Comparison of ENCODE assay signal across 8 cellular contexts in genomic region chr17:50146927-50147640, GRCh38. TPM values are rescaled to one million over a fixed set of nuclear protein-coding genes. Genes with fewer than 3 reads are reported as not detected.
A peak's percentile ranks its signal among the peaks of the same experiment; 100 is the strongest.
DNase-seq lines count a peak whose midpoint lies in the region; ATAC-seq and TF ChIP-seq lines count a peak whose summit lies in the region.

No MANE protein-coding gene starts in this region.

- peaks cover 21% of the 10 kb centered on the region for H3K79me1 ChIP-seq in mesenchymal stem cell (replicated peaks; ENCODE audit: low read length, poor library complexity, severe bottlenecking)

- H2BK12ac ChIP-seq in mesenchymal stem cell (ENCODE audit: low read length in 2 of 2), result no peak overlapping the region

- no peak for DNase-seq in activated CD8-positive, alpha-beta memory T cell treated with anti-CD3 and anti-CD28 coated beads, Interleukin-2, amount 10 ng/mL, durations not matched to agents 7 days and 5 days
- no peak for DNase-seq in activated CD8-positive, alpha-beta memory T cell treated with anti-CD3 and anti-CD28 coated beads, Interleukin-2, amount 50 U/mL, for 48 hours
- no peak for DNase-seq in body of pancreas
- no peak for DNase-seq in mesenchymal stem cell
- DNase-seq in transverse colon, result no peak
- DNase-seq in DMS79 (lab: John Stamatoyannopoulos, UW), result no peak
- no peak for DNase-seq in omental fat pad (ENCODE audit: low spot score)

- H3K23ac ChIP-seq in mesenchymal stem cell (ENCODE audit: low read length in 2 of 2), result peak overlapping the region in 1 of 2 experiments; percentile 61

- in situ Hi-C loops in transverse colon (cut with MboI; ENCODE audit: low pct_ligation_motif_present in 1 of 4, low pct_unique_long_range_greater_than_20kb in 1 of 4, low sequenced_read_pairs in 3 of 4), result no loop called here

- no peak overlapping the region for H2AFZ ChIP-seq in mesenchymal stem cell (ENCODE audit: low read depth, low read length)

- intact Hi-C loops in body of pancreas (cut with DNase I) (no loop called here), transverse colon (cut with DNase I; ENCODE audit: low total_unique reads) (no loop called here)

- no peaks in the 10 kb centered on the region for H3K9me3 ChIP-seq in body of pancreas
- no peaks in the 10 kb centered on the region for H3K9me3 ChIP-seq in mesenchymal stem cell (ENCODE audit: control insufficient read depth, low read length)
- no peaks in the 10 kb centered on the region for H3K9me3 ChIP-seq in transverse colon

- peak overlapping the region; percentile 94 for H3K4me2 ChIP-seq in mesenchymal stem cell (ENCODE audit: low read length, poor library complexity, severe bottlenecking)

- CTCF ChIA-PET in activated CD8-positive, alpha-beta memory T cell treated with anti-CD3 and anti-CD28 coated beads, Interleukin-2, amount 10 ng/mL, durations not matched to agents 7 days and 5 days (lab: Charles Lee), result interaction anchor here (0.7 to 6.2 kb wide), 10 partner anchors 7 to 53 kb away, joined by 3 to 81 read pairs (median 10); no protein-coding TSS in a partner anchor

- peak overlapping the region in 1 of 2 experiments; percentile 12 for H3K4ac ChIP-seq in mesenchymal stem cell (ENCODE audit: low read depth in 1 of 2, low read length in 2 of 2)

- H3K27ac ChIP-seq in body of pancreas (peak overlapping the region in 3 of 4 donors; percentile 33 to 86 (median 79)), mesenchymal stem cell (ENCODE audit: low read length, poor library complexity, severe bottlenecking) (no peak overlapping the region), transverse colon (peak overlapping the region; percentile 92 to 98 (median 95))

- H3K4me1 ChIP-seq in body of pancreas (peaks cover 45% of the 10 kb centered on the region), mesenchymal stem cell (ENCODE audit: control insufficient read depth, insufficient read depth, low read depth, low read length) (peaks cover 51% of the 10 kb centered on the region), transverse colon (peaks cover 22 to 57% (median 44%) of the 10 kb centered on the region in 4 donors)

- peak overlapping the region; percentile 10 for H2AK5ac ChIP-seq in mesenchymal stem cell (ENCODE audit: low read length, severe bottlenecking)

- no peak overlapping the region for H3K4me3 ChIP-seq in body of pancreas
- peak overlapping the region; percentile 0 to 84 for H3K4me3 ChIP-seq in mesenchymal stem cell (ENCODE audit: insufficient read depth in 1 of 2, low read depth in 1 of 2, low read length in 2 of 2)
- peak overlapping the region in 2 of 4 donors; percentile 88 to 91 for H3K4me3 ChIP-seq in transverse colon

- H3K4me1 Mint-ChIP-seq in activated CD8-positive, alpha-beta memory T cell treated with anti-CD3 and anti-CD28 coated beads, Interleukin-2, amount 10 ng/mL, durations not matched to agents 7 days and 5 days, result peaks cover 51% of the 10 kb centered on the region

- no peak for TF ChIP-seq POLR2A in body of pancreas (IDR thresholded peaks at IDR 0.05)
- TF ChIP-seq POLR2A in transverse colon (IDR thresholded peaks at IDR 0.05), result no peak

- peak overlapping the region; percentile 80 for H3K27ac Mint-ChIP-seq in activated CD8-positive, alpha-beta memory T cell treated with anti-CD3 and anti-CD28 coated beads, Interleukin-2, amount 10 ng/mL, durations not matched to agents 7 days and 5 days

- H3K27me3 Mint-ChIP-seq in activated CD8-positive, alpha-beta memory T cell treated with anti-CD3 and anti-CD28 coated beads, Interleukin-2, amount 10 ng/mL, durations not matched to agents 7 days and 5 days, result no peaks in the 10 kb centered on the region

- H3K18ac ChIP-seq in mesenchymal stem cell (ENCODE audit: low read depth in 1 of 2, low read length in 2 of 2), result peak overlapping the region in 1 of 2 experiments; percentile 29

- no peak overlapping the region for H2BK5ac ChIP-seq in mesenchymal stem cell (ENCODE audit: low read depth, low read length, poor library complexity, severe bottlenecking)

- H4K91ac ChIP-seq in mesenchymal stem cell (ENCODE audit: low read length), result no peak overlapping the region

- no peak for ATAC-seq in activated CD8-positive, alpha-beta memory T cell treated with anti-CD3 and anti-CD28 coated beads, Interleukin-2, amount 10 ng/mL, durations not matched to agents 7 days and 5 days
- no peak for ATAC-seq in body of pancreas
- ATAC-seq in HG03108 (IDR thresholded peaks at IDR 0.05; ENCODE audit: unreplicated experiment), result no peak
- ATAC-seq in omental fat pad (ENCODE audit: low FRiP score), result no peak

- no peak overlapping the region for H2BK15ac ChIP-seq in mesenchymal stem cell (ENCODE audit: low read depth, poor library complexity, severe bottlenecking)

- H3K27me3 ChIP-seq in body of pancreas (no peaks in the 10 kb centered on the region), mesenchymal stem cell (ENCODE audit: control insufficient read depth in 1 of 2, insufficient read depth in 1 of 2, low read length in 2 of 2) (no peaks in the 10 kb centered on the region), transverse colon (no peaks in the 10 kb centered on the region)

- peak overlapping the region; percentile 80 for H3K4me3 Mint-ChIP-seq in activated CD8-positive, alpha-beta memory T cell treated with anti-CD3 and anti-CD28 coated beads, Interleukin-2, amount 10 ng/mL, durations not matched to agents 7 days and 5 days

- no peak overlapping the region for H4K8ac ChIP-seq in mesenchymal stem cell (ENCODE audit: low read length)

- peak overlapping the region; percentile 81 for H3K9ac ChIP-seq in mesenchymal stem cell (ENCODE audit: low read length)

- 30 to 41% methylated on average over 12 to 14 of the region's 14 CpGs for WGBS in body of pancreas, 2 donors
- WGBS in mesenchymal stem cell, result 91% methylated on average over 11 of the region's 14 CpGs
- WGBS in transverse colon (ENCODE audit: low coverage in 1 of 2), 2 donors, result 40% methylated on average over 14 of the region's 14 CpGs; no CpG with 5 or more reads in 1 of the 2 donors

- H3K14ac ChIP-seq in mesenchymal stem cell (ENCODE audit: low read length in 2 of 2), result peak overlapping the region in 1 of 2 experiments; percentile 83

- no peaks in the 10 kb centered on the region for H3K9me3 Mint-ChIP-seq in activated CD8-positive, alpha-beta memory T cell treated with anti-CD3 and anti-CD28 coated beads, Interleukin-2, amount 10 ng/mL, durations not matched to agents 7 days and 5 days (ENCODE audit: low read depth)

- no peak overlapping the region for H2BK120ac ChIP-seq in mesenchymal stem cell (ENCODE audit: low read depth, low read length)

- peaks cover 36% of the 10 kb centered on the region for H3K36me3 Mint-ChIP-seq in activated CD8-positive, alpha-beta memory T cell treated with anti-CD3 and anti-CD28 coated beads, Interleukin-2, amount 10 ng/mL, durations not matched to agents 7 days and 5 days

- TF ChIP-seq CTCF in body of pancreas (IDR thresholded peaks at IDR 0.05) (no peak), transverse colon (IDR thresholded peaks at IDR 0.05) (no peak), omental fat pad (IDR thresholded peaks at IDR 0.05) (no peak)

- no peak for TF ChIP-seq EP300 in transverse colon (IDR thresholded peaks at IDR 0.05; ENCODE audit: low read depth)

- H3K36me3 ChIP-seq in body of pancreas (replicated peaks in 1 of 2; ENCODE audit: insufficient read depth in 1 of 2, low read depth in 2 of 2), result peaks cover 0 to 7% of the 10 kb centered on the region in 2 donors
- H3K36me3 ChIP-seq in mesenchymal stem cell (ENCODE audit: control insufficient read depth in 1 of 2, insufficient read depth in 2 of 2, low read depth in 1 of 2, low read length in 2 of 2), result peaks cover 30 to 52% of the 10 kb centered on the region in 2 experiments
- peaks cover 0 to 7% (median 0%) of the 10 kb centered on the region in 4 donors for H3K36me3 ChIP-seq in transverse colon

RNA-seq across cellular contexts. Expression of gene PPP1R9B, which starts 3.4 kb away (rescaled TPM):
- total RNA-seq in activated CD8-positive, alpha-beta memory T cell treated with anti-CD3 and anti-CD28 coated beads, Interleukin-2, amount 10 ng/mL, durations not matched to agents 7 days and 5 days, result 100 to 1,000 TPM; 108 to 121 TPM
- total RNA-seq in body of pancreas (10 to 100 TPM; 20.0 to 31.0 TPM), transverse colon (10 to 100 TPM; 19.0 to 29.9 (median 27.7) TPM), omental fat pad (10 to 100 TPM; 16.6 to 38.0 (median 25.6) TPM)
- 34.9 TPM for polyA plus RNA-seq in mesenchymal stem cell (2013, experiment 1 of 2)
- 33.0 TPM for polyA plus RNA-seq in mesenchymal stem cell (2013, experiment 2 of 2)

RNA-seq across cellular contexts. Expression of gene SAMD14, which starts 17.1 kb away (rescaled TPM):
- 1 to 10 TPM in 1 of 2 experiments, under 1 TPM in 1; 0.35 to 1.1 TPM for total RNA-seq in activated CD8-positive, alpha-beta memory T cell treated with anti-CD3 and anti-CD28 coated beads, Interleukin-2, amount 10 ng/mL, durations not matched to agents 7 days and 5 days
- total RNA-seq in body of pancreas (not detected), transverse colon (1 to 10 TPM in 1 of 4 donors, under 1 TPM in 2, not detected in 1; 0.14 to 1.8 (median 0.32) TPM), omental fat pad (under 1 TPM in 2 of 4 donors, not detected in 2; 0.12 to 0.44 TPM)
- polyA plus RNA-seq in mesenchymal stem cell (2013, experiment 1 of 2), result 17.9 TPM
- polyA plus RNA-seq in mesenchymal stem cell (2013, experiment 2 of 2), result 17.2 TPM

RNA-seq across cellular contexts. Expression of gene SGCA, which starts 18.7 kb away (rescaled TPM):
- total RNA-seq in activated CD8-positive, alpha-beta memory T cell treated with anti-CD3 and anti-CD28 coated beads, Interleukin-2, amount 10 ng/mL, durations not matched to agents 7 days and 5 days, result under 1 TPM in 1 of 2 experiments, not detected in 1; 0.23 TPM
- total RNA-seq in body of pancreas, result 1 to 10 TPM in 1 of 2 donors, not detected in 1; 1.3 TPM
- 0.14 TPM for polyA plus RNA-seq in mesenchymal stem cell (2013, experiment 1 of 2)
- 0.08 TPM for polyA plus RNA-seq in mesenchymal stem cell (2013, experiment 2 of 2)
- 10 to 100 TPM in 1 of 4 donors, 1 to 10 TPM in 3; 3.7 to 65.3 (median 7.6) TPM for total RNA-seq in transverse colon
- total RNA-seq in omental fat pad, result 1 to 10 TPM in 3 of 4 donors, not detected in 1; 1.1 to 4.9 (median 2.6) TPM

RNA-seq across cellular contexts. Expression of gene PDK2, which starts 51.9 kb away (rescaled TPM):
- 10 to 100 TPM; 13.6 to 20.9 TPM for total RNA-seq in activated CD8-positive, alpha-beta memory T cell treated with anti-CD3 and anti-CD28 coated beads, Interleukin-2, amount 10 ng/mL, durations not matched to agents 7 days and 5 days
- 100 to 1,000 TPM in 1 of 2 donors, 10 to 100 TPM in 1; 27.0 to 119 TPM for total RNA-seq in body of pancreas
- polyA plus RNA-seq in mesenchymal stem cell (2013, experiment 1 of 2), result 43.1 TPM
- polyA plus RNA-seq in mesenchymal stem cell (2013, experiment 2 of 2), result 39.6 TPM
- total RNA-seq in transverse colon, result 100 to 1,000 TPM in 3 of 4 donors, 10 to 100 TPM in 1; 84.6 to 292 (median 136) TPM
- total RNA-seq in omental fat pad, result 10 to 100 TPM; 42.2 to 72.7 (median 50.7) TPM

RNA-seq across cellular contexts. Expression of gene COL1A1, which starts 54.3 kb away (rescaled TPM):
- 1 to 10 TPM in 1 of 2 experiments, under 1 TPM in 1; 0.67 to 1.6 TPM for total RNA-seq in activated CD8-positive, alpha-beta memory T cell treated with anti-CD3 and anti-CD28 coated beads, Interleukin-2, amount 10 ng/mL, durations not matched to agents 7 days and 5 days
- total RNA-seq in body of pancreas (10 to 100 TPM; 11.2 to 62.3 TPM), transverse colon (100 to 1,000 TPM in 2 of 4 donors, 10 to 100 TPM in 2; 13.0 to 210 (median 79.8) TPM), omental fat pad (10 to 100 TPM; 21.2 to 57.9 (median 43.6) TPM)
- 4,381 TPM for polyA plus RNA-seq in mesenchymal stem cell (2013, experiment 1 of 2)
- 4,150 TPM for polyA plus RNA-seq in mesenchymal stem cell (2013, experiment 2 of 2)

Comparison
In these comparisons a context has a peak if more than half of its experiments do, and no peak if none do; other contexts are left out.
1. H3K4me3 ChIP-seq: peak in mesenchymal stem cell (2 of 2); none in body of pancreas (0 of 2).